In the genomic region with DNA sequence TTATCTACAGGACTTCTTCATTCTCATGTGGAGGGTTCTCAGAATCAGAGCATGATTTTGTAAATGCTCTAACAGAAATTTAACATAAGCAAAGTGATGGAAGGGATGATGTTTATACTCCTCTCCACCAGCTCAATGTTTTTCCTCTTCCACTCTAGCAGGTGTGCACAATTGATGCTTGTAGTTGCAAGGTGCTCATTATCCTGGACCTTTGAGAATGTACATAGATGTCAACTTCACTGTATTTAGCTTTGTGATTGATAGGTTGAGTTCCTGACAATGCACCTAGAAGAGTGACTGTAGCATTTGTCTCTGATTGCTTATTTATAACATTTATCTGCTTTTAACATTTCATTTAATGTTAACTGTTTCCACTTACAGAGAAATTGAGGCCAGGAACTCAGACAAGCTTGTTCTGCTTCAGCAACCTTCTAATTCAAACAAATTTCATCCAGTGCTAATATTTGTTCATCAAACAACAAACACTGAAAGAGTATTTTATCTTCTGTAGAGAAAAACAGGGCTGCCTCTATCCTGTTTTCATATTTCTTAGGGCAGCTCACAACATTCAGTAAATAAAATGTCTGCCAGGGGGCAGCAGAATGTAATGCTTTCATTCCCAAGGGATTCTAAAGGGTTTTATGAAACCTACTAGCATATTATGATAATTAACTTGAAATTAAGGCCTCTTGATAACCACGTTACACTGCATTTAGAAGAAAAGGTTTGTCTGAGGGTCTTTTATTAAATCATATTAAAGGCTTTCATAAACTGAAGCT, we compare ENCODE assay signal across 12 cellular contexts.
DNase-seq lines count a peak whose midpoint lies in the region; ATAC-seq lines count a peak whose summit lies in the region.
"Had no signal": no experiment of that assay in that cellular context is flagged by ENCODE, and none has a peak within 500 bp of the region (broad histone marks: within the 10 kb centered on the region; RNA-seq: fewer than 3 reads in every experiment).

No MANE protein-coding gene starts in this region.

- in situ Hi-C loops in SK-MEL-5 (cut with HindIII; ENCODE audit: low pct_unique_long_range_greater_than_20kb, low sequenced_read_pairs): no loop called here

- H3K4me1 Mint-ChIP-seq in activated T-cell treated with anti-CD3 and anti-CD28 coated beads, Interleukin-2, amount 50 U/mL, for 4 hours (ENCODE audit: low read depth): no peaks in the 10 kb centered on the region
- H3K4me1 Mint-ChIP-seq: mesothelial cell of epicardium had no signal

- no peak overlapping the region for H3K4me3 Mint-ChIP-seq in activated T-cell treated with anti-CD3 and anti-CD28 coated beads, Interleukin-2, amount 50 U/mL, for 4 hours
- H3K4me3 Mint-ChIP-seq: mesothelial cell of epicardium; T-helper 1 cell treated with Interleukin-12 subunit alpha and Interleukin-12 subunit beta and Interleukin-4 antibody, amounts not matched to agents 30 μg/mL and 1 μg/mL, for 36 hours had no signal

- H3K27me3 Mint-ChIP-seq in activated T-cell treated with anti-CD3 and anti-CD28 coated beads, Interleukin-2, amount 50 U/mL, for 4 hours (ENCODE audit: low read depth): no peaks in the 10 kb centered on the region

- H3K36me3 Mint-ChIP-seq in activated T-cell treated with anti-CD3 and anti-CD28 coated beads, Interleukin-2, amount 50 U/mL, for 4 hours (ENCODE audit: insufficient read depth): no peaks in the 10 kb centered on the region
- H3K36me3 Mint-ChIP-seq: mesothelial cell of epicardium had no signal

- DNase-seq in Ammon's horn (ENCODE audit: low spot score) (peak; percentile 24), NCI-H1105 treated with DMSO at 0.1 percent for 48 hours (lab: John Stamatoyannopoulos, UW) (peak; percentile 95), SK-MEL-5 (ENCODE audit: low read depth, low spot score) (peak; percentile 7), left lobe of liver (ENCODE audit: low spot score) (no peak), hepatic stellate cell (ENCODE audit: low spot score) (no peak), NAMALWA (ENCODE audit: low spot score) (no peak), kidney tubule cell (ENCODE audit: low spot score) (no peak)
- no peak for DNase-seq in activated T-cell treated with anti-CD3 and anti-CD28 coated beads, Interleukin-2, amount 50 U/mL, for 4 hours
- DNase-seq: activated effector memory CD4-positive, alpha-beta T cell treated with Interleukin-2 at 50 U/mL for 16 hours; stimulated activated CD4-positive, alpha-beta T cell treated with anti-CD3 and anti-CD28 coated beads, Interleukin-4, amount 100 ng/mL, for 4 hours had no signal

- ATAC-seq in left lobe of liver: peak; percentile 46
- ATAC-seq in activated T-cell treated with anti-CD3 and anti-CD28 coated beads, Interleukin-2, amount 50 U/mL, for 4 hours: no peak

- peaks cover 10% of the 10 kb centered on the region for H3K9me3 Mint-ChIP-seq in activated T-cell treated with anti-CD3 and anti-CD28 coated beads, Interleukin-2, amount 50 U/mL, for 4 hours
- H3K9me3 Mint-ChIP-seq: mesothelial cell of epicardium had no signal

Comparison
In these comparisons a context has a peak if more than half of its experiments do, and no peak if none do; other contexts are left out.
1. DNase-seq: peak in Ammon's horn (single experiment), NCI-H1105 treated with DMSO at 0.1 percent for 48 hours (single experiment) and SK-MEL-5 (single experiment); none in left lobe of liver (single experiment), hepatic stellate cell (single experiment), NAMALWA (single experiment), kidney tubule cell (single experiment) and activated T-cell treated with anti-CD3 and anti-CD28 coated beads, Interleukin-2, amount 50 U/mL, for 4 hours (single experiment).